22 cellular contexts compared by ENCODE assay signal in genomic region chr2:134280231-134280630, GRCh38.
"Had no signal": no experiment of that assay in that cellular context is flagged by ENCODE, and none has a peak within 500 bp of the region (broad histone marks: within the 10 kb centered on the region; RNA-seq: fewer than 3 reads in every experiment).

No MANE protein-coding gene starts in this region.

- H3K4me3 Mint-ChIP-seq: activated CD8-positive, alpha-beta T cell treated with anti-CD3 and anti-CD28 coated beads for 36 hours; activated naive CD8-positive, alpha-beta T cell; central memory CD8-positive, alpha-beta T cell; nephron; stimulated activated naive CD8-positive, alpha-beta T cell treated with anti-CD3 and anti-CD28 coated beads, Interleukin-15, amount 100 ng/mL, for 72 hours had no signal

- H3K27ac Mint-ChIP-seq: activated CD8-positive, alpha-beta T cell treated with anti-CD3 and anti-CD28 coated beads for 36 hours; activated naive CD8-positive, alpha-beta T cell; nephron; stimulated activated naive CD8-positive, alpha-beta T cell treated with anti-CD3 and anti-CD28 coated beads, Interleukin-15, amount 100 ng/mL, for 72 hours had no signal

- H3K27me3 ChIP-seq: hepatocyte, testis, upper lobe of left lung had no signal

- H3K36me3 ChIP-seq: upper lobe of left lung had no signal

- H3K4me1 ChIP-seq: upper lobe of left lung had no signal

- H3K27me3 Mint-ChIP-seq: activated CD8-positive, alpha-beta T cell treated with anti-CD3 and anti-CD28 coated beads for 36 hours; activated naive CD8-positive, alpha-beta T cell; central memory CD8-positive, alpha-beta T cell; stimulated activated naive CD8-positive, alpha-beta T cell treated with anti-CD3 and anti-CD28 coated beads, Interleukin-15, amount 100 ng/mL, for 72 hours had no signal

- H3K4me3 ChIP-seq: coronary artery, hepatocyte, testis, upper lobe of left lung had no signal

- ATAC-seq: activated CD8-positive, alpha-beta T cell treated with anti-CD3 and anti-CD28 coated beads for 36 hours; esophagus mucosa; left lobe of liver; stimulated activated naive CD8-positive, alpha-beta T cell treated with anti-CD3 and anti-CD28 coated beads, Interleukin-15, amount 100 ng/mL, for 72 hours had no signal

- H3K79me2 ChIP-seq: hepatocyte had no signal

- H2AFZ ChIP-seq: hepatocyte had no signal

- H3K9me3 Mint-ChIP-seq: activated CD8-positive, alpha-beta T cell treated with anti-CD3 and anti-CD28 coated beads for 36 hours; central memory CD8-positive, alpha-beta T cell; nephron had no signal

- H3K9me3 ChIP-seq: testis, upper lobe of left lung had no signal

- H3K27ac ChIP-seq: coronary artery, hepatocyte, testis, upper lobe of left lung, VCaP had no signal

- DNase-seq: activated CD4-positive, alpha-beta T cell treated with anti-CD3 and anti-CD28 coated beads for 4 hours; activated CD8-positive, alpha-beta memory T cell treated with anti-CD3 and anti-CD28 coated beads, Interleukin-2, amount 50 U/mL, for 4 hours; activated CD8-positive, alpha-beta T cell treated with anti-CD3 and anti-CD28 coated beads for 36 hours; activated gamma-delta T cell; activated T-cell treated with anti-CD3 and anti-CD28 coated beads, Interleukin-2, amount 50 U/mL, for 48 hours; amniotic stem cell; islet precursor cell; mesenchymal stem cell; nucleus accumbens; posterior cingulate gyrus; stimulated activated naive CD8-positive, alpha-beta T cell treated with anti-CD3 and anti-CD28 coated beads, Interleukin-15, amount 100 ng/mL, for 72 hours; T-helper 1 cell; testis; upper lobe of left lung had no signal

- H3K4me2 ChIP-seq: hepatocyte had no signal
